In genomic region chr2:37802899-37803379, GRCh38 we compare ENCODE assay signal across 11 cellular contexts.
DNase-seq lines count a peak whose midpoint lies in the region; ATAC-seq and TF ChIP-seq lines count a peak whose summit lies in the region.
"Had no signal": no experiment of that assay in that cellular context is flagged by ENCODE, and none has a peak within 500 bp of the region (broad histone marks: within the 10 kb centered on the region; RNA-seq: fewer than 3 reads in every experiment).

No MANE protein-coding gene starts in this region.

- no peaks in the 10 kb centered on the region for H3K36me3 ChIP-seq in rectal smooth muscle tissue (ENCODE audit: control insufficient read depth, insufficient read depth, low read length)
- no peaks in the 10 kb centered on the region for H3K36me3 ChIP-seq in aorta (ENCODE audit: control insufficient read depth in 1 of 2, insufficient read depth in 2 of 2, low read length in 1 of 2)

- no peaks in the 10 kb centered on the region for H3K9me3 ChIP-seq in aorta (ENCODE audit: control insufficient read depth, low read length)

- no peak for ATAC-seq in aorta (ENCODE audit: low FRiP score)
- ATAC-seq: activated CD8-positive, alpha-beta memory T cell treated with anti-CD3 and anti-CD28 coated beads, Interleukin-2, amount 10 ng/mL, durations not matched to agents 7 days and 5 days had no signal

- H3K9ac ChIP-seq in rectal smooth muscle tissue (ENCODE audit: low read length): no peak overlapping the region

- peak; percentile 99 for DNase-seq in EH (ENCODE audit: low read depth)
- DNase-seq in NCI-H82 treated with DMSO at 0.1 percent for 48 hours (lab: John Stamatoyannopoulos, UW; ENCODE audit: unreplicated experiment): peak; percentile 23
- DNase-seq in epithelial cell of proximal tubule (ENCODE audit: low read depth): peak; percentile 47
- DNase-seq in NCI-H146 (lab: John Stamatoyannopoulos, UW): no peak
- DNase-seq in aorta: no peak
- no peak for DNase-seq in head of caudate nucleus
- no peak for DNase-seq in RPMI8226
- DNase-seq: activated CD8-positive, alpha-beta memory T cell treated with anti-CD3 and anti-CD28 coated beads, Interleukin-2, amount 10 ng/mL, durations not matched to agents 7 days and 5 days; NCI-H1694; stimulated activated CD4-positive, alpha-beta T cell treated with anti-CD3 and anti-CD28 coated beads, Interleukin-12 subunit alpha, Interleukin-12 subunit beta, amount 100 ng/mL, for 4 hours had no signal

- H3K27me3 ChIP-seq in rectal smooth muscle tissue (ENCODE audit: control insufficient read depth, insufficient read depth, low read length) (no peaks in the 10 kb centered on the region), aorta (ENCODE audit: control insufficient read depth in 1 of 2, insufficient read depth in 2 of 2, low read length in 1 of 2) (no peaks in the 10 kb centered on the region)

- H3K4me1 ChIP-seq in rectal smooth muscle tissue (ENCODE audit: control insufficient read depth, insufficient read depth, low read length): peaks cover 5% of the 10 kb centered on the region
- H3K4me1 ChIP-seq in aorta (ENCODE audit: control insufficient read depth in 1 of 2, insufficient read depth in 2 of 2, low read length in 2 of 2): peaks cover 0 to 7% of the 10 kb centered on the region in 2 donors

- no peak overlapping the region for H3K4me3 ChIP-seq in epithelial cell of proximal tubule (ENCODE audit: low read depth, low read length)
- no peak overlapping the region for H3K4me3 ChIP-seq in rectal smooth muscle tissue (ENCODE audit: low read length)
- no peak overlapping the region for H3K4me3 ChIP-seq in aorta (ENCODE audit: low read length in 2 of 2)

- H3K27ac ChIP-seq in rectal smooth muscle tissue (ENCODE audit: low read depth, low read length): peak overlapping the region; percentile 32
- H3K27ac ChIP-seq in aorta (ENCODE audit: low read depth in 1 of 2, low read length in 2 of 2): no peak overlapping the region

- intact Hi-C loops in aorta (cut with DNase I): no loop called here
- intact Hi-C loops in head of caudate nucleus (cut with DNase I): no loop called here

- TF ChIP-seq CTCF in epithelial cell of proximal tubule (conservative IDR thresholded peaks at IDR 0.05; ENCODE audit: low read depth, low read length): no peak

Comparison
In these comparisons a context has a peak if more than half of its experiments do, and no peak if none do; other contexts are left out.
1. DNase-seq: peak in EH (single experiment), NCI-H82 treated with DMSO at 0.1 percent for 48 hours (single experiment) and epithelial cell of proximal tubule (single experiment); none in NCI-H146 (single experiment), aorta (0 of 2), head of caudate nucleus (0 of 42) and RPMI8226 (single experiment).